16 cellular contexts compared by ENCODE assay signal in genomic region chr7:68409851-68410250, GRCh38.
DNase-seq lines count a peak whose midpoint lies in the region; ATAC-seq lines count a peak whose summit lies in the region.
"Had no signal": no experiment of that assay in that cellular context is flagged by ENCODE, and none has a peak within 500 bp of the region (broad histone marks: within the 10 kb centered on the region; RNA-seq: fewer than 3 reads in every experiment).

No MANE protein-coding gene starts in this region.

- no peaks in the 10 kb centered on the region for H3K36me3 Mint-ChIP-seq in activated CD4-positive, alpha-beta T cell treated with anti-CD3 and anti-CD28 coated beads for 36 hours (ENCODE audit: low read depth)
- H3K36me3 Mint-ChIP-seq in activated CD4-positive, alpha-beta T cell treated with anti-CD3 and anti-CD28 coated beads, Interleukin-2, amount 10 ng/mL, durations not matched to agents 24 days and 14 days (ENCODE audit: low read depth): no peaks in the 10 kb centered on the region
- H3K36me3 Mint-ChIP-seq: IgD-negative memory B cell had no signal

- peaks cover 9% of the 10 kb centered on the region for H3K9me3 Mint-ChIP-seq in activated CD4-positive, alpha-beta T cell treated with anti-CD3 and anti-CD28 coated beads for 36 hours (ENCODE audit: low read depth)
- peaks cover 9% of the 10 kb centered on the region for H3K9me3 Mint-ChIP-seq in activated CD4-positive, alpha-beta T cell treated with anti-CD3 and anti-CD28 coated beads, Interleukin-2, amount 10 ng/mL, durations not matched to agents 24 days and 14 days

- POLR2A ChIA-PET in activated CD4-positive, alpha-beta T cell treated with anti-CD3 and anti-CD28 coated beads for 36 hours (lab: Charles Lee): no interaction called here

- no peak overlapping the region for H3K4me3 ChIP-seq in NT2/D1 (ENCODE audit: insufficient read length, low read depth)
- H3K4me3 ChIP-seq: A549, GM23248 had no signal

- H3K27me3 Mint-ChIP-seq in activated CD4-positive, alpha-beta T cell treated with anti-CD3 and anti-CD28 coated beads for 36 hours: no peaks in the 10 kb centered on the region
- H3K27me3 Mint-ChIP-seq in activated CD4-positive, alpha-beta T cell treated with anti-CD3 and anti-CD28 coated beads, Interleukin-2, amount 10 ng/mL, durations not matched to agents 24 days and 14 days: no peaks in the 10 kb centered on the region
- H3K27me3 Mint-ChIP-seq: CD4-positive, alpha-beta T cell; IgD-negative memory B cell had no signal

- intact Hi-C loops in activated CD4-positive, alpha-beta T cell treated with anti-CD3 and anti-CD28 coated beads for 36 hours (cut with DNase I, micrococcal nuclease): no loop called here
- intact Hi-C loops in activated CD4-positive, alpha-beta T cell treated with anti-CD3 and anti-CD28 coated beads, Interleukin-2, amount 10 ng/mL, durations not matched to agents 24 days and 14 days (cut with micrococcal nuclease): no loop called here

- H3K4me1 Mint-ChIP-seq in activated CD4-positive, alpha-beta T cell treated with anti-CD3 and anti-CD28 coated beads for 36 hours: no peaks in the 10 kb centered on the region
- H3K4me1 Mint-ChIP-seq in activated CD4-positive, alpha-beta T cell treated with anti-CD3 and anti-CD28 coated beads, Interleukin-2, amount 10 ng/mL, durations not matched to agents 24 days and 14 days: no peaks in the 10 kb centered on the region
- H3K4me1 Mint-ChIP-seq: IgD-negative memory B cell had no signal

- H3K36me3 ChIP-seq in NT2/D1 (ENCODE audit: insufficient read depth, insufficient read length, low read length): no peaks in the 10 kb centered on the region

- H3K4me3 Mint-ChIP-seq in activated CD4-positive, alpha-beta T cell treated with anti-CD3 and anti-CD28 coated beads for 36 hours: no peak overlapping the region
- H3K4me3 Mint-ChIP-seq in activated CD4-positive, alpha-beta T cell treated with anti-CD3 and anti-CD28 coated beads, Interleukin-2, amount 10 ng/mL, durations not matched to agents 24 days and 14 days: no peak overlapping the region
- H3K4me3 Mint-ChIP-seq: CD4-positive, alpha-beta T cell; IgD-negative memory B cell had no signal

- no peaks in the 10 kb centered on the region for H3K4me1 ChIP-seq in NT2/D1 (ENCODE audit: insufficient read depth, insufficient read length)
- H3K4me1 ChIP-seq: A549 had no signal

- no peaks in the 10 kb centered on the region; the same call in 1 of the 2 replicates for H3K9me3 ChIP-seq in NT2/D1 (ENCODE audit: insufficient read depth, low read length)
- H3K9me3 ChIP-seq: A549 had no signal

- no peaks in the 10 kb centered on the region for H3K27me3 ChIP-seq in NT2/D1 (ENCODE audit: insufficient read depth, insufficient read length)

- ATAC-seq in activated CD4-positive, alpha-beta T cell treated with anti-CD3 and anti-CD28 coated beads for 36 hours: peak; percentile 6
- ATAC-seq in HG02678 (IDR thresholded peaks at IDR 0.05; ENCODE audit: unreplicated experiment): no peak
- ATAC-seq: A549, HepG2 had no signal

- CTCF ChIA-PET in activated CD4-positive, alpha-beta T cell treated with anti-CD3 and anti-CD28 coated beads for 36 hours (lab: Charles Lee): no interaction called here

- no peak overlapping the region for H3K27ac Mint-ChIP-seq in activated CD4-positive, alpha-beta T cell treated with anti-CD3 and anti-CD28 coated beads for 36 hours
- no peak overlapping the region for H3K27ac Mint-ChIP-seq in activated CD4-positive, alpha-beta T cell treated with anti-CD3 and anti-CD28 coated beads, Interleukin-2, amount 10 ng/mL, durations not matched to agents 24 days and 14 days
- H3K27ac Mint-ChIP-seq: CD4-positive, alpha-beta T cell; IgD-negative memory B cell had no signal

- H3K9ac ChIP-seq in NT2/D1 (ENCODE audit: insufficient read length, low read depth): no peak overlapping the region
- H3K9ac ChIP-seq: GM23248 had no signal

- DNase-seq in activated CD4-positive, alpha-beta T cell treated with anti-CD3 and anti-CD28 coated beads for 36 hours: no peak
- DNase-seq in activated CD4-positive, alpha-beta T cell treated with anti-CD3 and anti-CD28 coated beads, Interleukin-2, amount 10 ng/mL, durations not matched to agents 24 days and 14 days: no peak
- DNase-seq in NT2/D1 (ENCODE audit: low read depth, low spot score) (peak; percentile 46), iPS-NIHi11 (ENCODE audit: low spot score) (peak; percentile 19), DMS 273 treated with DMSO at 0.1 percent for 48 hours (lab: John Stamatoyannopoulos, UW) (no peak), epidermal melanocyte (ENCODE audit: insufficient read length, low spot score) (no peak)
- DNase-seq: AML-193; CD4-positive, alpha-beta T cell; DND-41; EL; GM23248; H7 had no signal

Comparison
In these comparisons a context has a peak if more than half of its experiments do, and no peak if none do; other contexts are left out.
1. DNase-seq: peak in NT2/D1 (single experiment) and iPS-NIHi11 (single experiment); none in activated CD4-positive, alpha-beta T cell treated with anti-CD3 and anti-CD28 coated beads for 36 hours (single experiment), activated CD4-positive, alpha-beta T cell treated with anti-CD3 and anti-CD28 coated beads, Interleukin-2, amount 10 ng/mL, durations not matched to agents 24 days and 14 days (single experiment), DMS 273 treated with DMSO at 0.1 percent for 48 hours (single experiment) and epidermal melanocyte (single experiment).